Comparison of ENCODE assay signal across 30 cellular contexts in genomic region chr20:56952258-56952929, GRCh38.
"Had no signal": no experiment of that assay in that cellular context is flagged by ENCODE, and none has a peak within 500 bp of the region (broad histone marks: within the 10 kb centered on the region; RNA-seq: fewer than 3 reads in every experiment).

No MANE protein-coding gene starts in this region.

- H3K9me3 ChIP-seq: heart right ventricle, left lung, lower lobe of right lung, pancreas, prostate gland, sigmoid colon, thoracic aorta, uterus had no signal

- DNase-seq: activated CD4-positive, alpha-beta memory T cell treated with anti-CD3 and anti-CD28 coated beads for 36 hours; activated CD4-positive, alpha-beta T cell treated with anti-CD3 and anti-CD28 coated beads, Interleukin-2, amount 10 ng/mL, durations not matched to agents 24 days and 14 days; activated CD4-positive, CD25-positive, alpha-beta regulatory T cell treated with anti-CD3 and anti-CD28 coated beads, Interleukin-2, amount 50 U/mL, for 72 hours; activated CD8-positive, alpha-beta memory T cell treated with anti-CD3 and anti-CD28 coated beads, Interleukin-2, amount 50 U/mL, for 4 hours; activated effector memory CD4-positive, alpha-beta T cell treated with anti-CD3 and anti-CD28 coated beads, Interleukin-2, amount 50 U/mL, for 16 hours; activated naive CD4-positive, alpha-beta T cell treated with anti-CD3 and anti-CD28 coated beads for 36 hours; activated naive CD8-positive, alpha-beta T cell treated with anti-CD3 and anti-CD28 coated beads for 36 hours; activated T-cell treated with anti-CD3 and anti-CD28 coated beads, Interleukin-2, amount 50 U/mL, for 1 hour; brain microvascular endothelial cell; cortex of kidney; effector memory CD8-positive, alpha-beta T cell; erythroblast; foreskin melanocyte; heart right ventricle; left lung; lower lobe of right lung; mesenchymal stem cell; naive thymus-derived CD8-positive, alpha-beta T cell; pancreas; retina; sigmoid colon; small intestine; stimulated activated CD4-positive, alpha-beta T cell treated with anti-CD3 and anti-CD28 coated beads, Interleukin-4, amount 100 ng/mL, for 24 hours; T-helper 2 cell; trophoblast cell; uterus had no signal

- H3K36me3 ChIP-seq: brain microvascular endothelial cell, heart right ventricle, left lung, lower lobe of right lung, pancreas, prostate gland, sigmoid colon, thoracic aorta, uterus had no signal

- H3K4me1 ChIP-seq: heart right ventricle, left lung, lower lobe of right lung, pancreas, prostate gland, sigmoid colon, uterus had no signal

- FAIRE-seq: astrocyte, pancreas, small intestine had no signal

- H3K27ac ChIP-seq: brain microvascular endothelial cell, heart right ventricle, left lung, lower lobe of right lung, pancreas, prostate gland, sigmoid colon, thoracic aorta, uterus had no signal

- H3K4me3 ChIP-seq: heart right ventricle, left lung, lower lobe of right lung, pancreas, prostate gland, sigmoid colon, thoracic aorta, uterus had no signal

- H3K27me3 ChIP-seq: uterus had no signal

- ATAC-seq: effector memory CD8-positive, alpha-beta T cell; heart right ventricle; left lung; lower lobe of right lung; naive thymus-derived CD8-positive, alpha-beta T cell; pancreas; stimulated activated effector memory CD8-positive, alpha-beta T cell treated with anti-CD3 and anti-CD28 coated beads, Interleukin-12 subunit alpha, Interleukin-12 subunit beta, amount 100 ng/mL, for 72 hours had no signal
